Comparison of ENCODE assay signal across 8 cellular contexts in genomic region chr2:207156451-207157161, GRCh38. TPM values are rescaled to one million over a fixed set of nuclear protein-coding genes. Genes with fewer than 3 reads are reported as not detected.
DNase-seq lines count a peak whose midpoint lies in the region; ATAC-seq lines count a peak whose summit lies in the region.

No MANE protein-coding gene starts in this region.

- CTCF ChIA-PET in activated CD8-positive, alpha-beta memory T cell treated with anti-CD3 and anti-CD28 coated beads, Interleukin-2, amount 10 ng/mL, durations not matched to agents 7 days and 5 days (lab: Charles Lee), result interaction anchor here (1.2 kb wide), 1 partner anchor 9 kb away, joined by 3 read pairs; no protein-coding TSS in a partner anchor

- H3K27me3 Mint-ChIP-seq in activated CD8-positive, alpha-beta memory T cell treated with anti-CD3 and anti-CD28 coated beads, Interleukin-2, amount 10 ng/mL, durations not matched to agents 7 days and 5 days, result peaks cover 25% of the 10 kb centered on the region
- H3K27me3 Mint-ChIP-seq in activated naive CD8-positive, alpha-beta T cell treated with anti-CD3 and anti-CD28 coated beads, Interleukin-2, amount 50 U/mL, for 24 hours, result no peaks in the 10 kb centered on the region
- H3K27me3 Mint-ChIP-seq in stimulated activated naive B cell treated with anti-CD40 and anti-IgM and Interleukin-4, amounts not matched to agents 10 μg/mL and 1 μg/mL and 100 μg/mL, for 72 hours, result no peaks in the 10 kb centered on the region

- peak; percentile 60 for DNase-seq in activated CD8-positive, alpha-beta memory T cell treated with anti-CD3 and anti-CD28 coated beads, Interleukin-2, amount 10 ng/mL, durations not matched to agents 7 days and 5 days
- no peak for DNase-seq in activated CD8-positive, alpha-beta memory T cell treated with anti-CD3 and anti-CD28 coated beads, Interleukin-2, amount 50 U/mL, for 48 hours
- no peak for DNase-seq in activated naive CD8-positive, alpha-beta T cell treated with anti-CD3 and anti-CD28 coated beads, Interleukin-2, amount 50 U/mL, for 24 hours
- no peak for DNase-seq in stimulated activated naive B cell treated with anti-CD40 and anti-IgM and Interleukin-4, amounts not matched to agents 10 μg/mL and 1 μg/mL and 100 μg/mL, for 72 hours
- no peak for DNase-seq in NK-92 treated with Interleukin-12 subunit alpha and Interleukin-12 subunit beta, amount 100 ng/mL, for 24 hours (lab: John Stamatoyannopoulos, UW)
- no peak for DNase-seq in MG63
- DNase-seq in activated gamma-delta T cell treated with Interleukin-2 at 50 U/mL for 16 hours, result no peak

- H3K36me3 Mint-ChIP-seq in activated CD8-positive, alpha-beta memory T cell treated with anti-CD3 and anti-CD28 coated beads, Interleukin-2, amount 10 ng/mL, durations not matched to agents 7 days and 5 days, result peaks cover 5% of the 10 kb centered on the region
- H3K36me3 Mint-ChIP-seq in activated naive CD8-positive, alpha-beta T cell treated with anti-CD3 and anti-CD28 coated beads, Interleukin-2, amount 50 U/mL, for 24 hours (ENCODE audit: low read depth), result peaks cover 2% of the 10 kb centered on the region
- peaks cover 7 to 46% of the 10 kb centered on the region in 2 donors for H3K36me3 Mint-ChIP-seq in stimulated activated naive B cell treated with anti-CD40 and anti-IgM and Interleukin-4, amounts not matched to agents 10 μg/mL and 1 μg/mL and 100 μg/mL, for 72 hours

- peak; percentile 75 for ATAC-seq in activated CD8-positive, alpha-beta memory T cell treated with anti-CD3 and anti-CD28 coated beads, Interleukin-2, amount 10 ng/mL, durations not matched to agents 7 days and 5 days
- peak; percentile 81 for ATAC-seq in HG02938 (IDR thresholded peaks at IDR 0.05; ENCODE audit: unreplicated experiment)
- ATAC-seq in activated naive CD8-positive, alpha-beta T cell treated with anti-CD3 and anti-CD28 coated beads, Interleukin-2, amount 50 U/mL, for 24 hours, result peak; percentile 60
- peak; percentile 79 to 86 for ATAC-seq in stimulated activated naive B cell treated with anti-CD40 and anti-IgM and Interleukin-4, amounts not matched to agents 10 μg/mL and 1 μg/mL and 100 μg/mL, for 72 hours (replicated peaks)

- no peaks in the 10 kb centered on the region for H3K9me3 Mint-ChIP-seq in activated CD8-positive, alpha-beta memory T cell treated with anti-CD3 and anti-CD28 coated beads, Interleukin-2, amount 10 ng/mL, durations not matched to agents 7 days and 5 days (ENCODE audit: low read depth)
- no peaks in the 10 kb centered on the region for H3K9me3 Mint-ChIP-seq in activated naive CD8-positive, alpha-beta T cell treated with anti-CD3 and anti-CD28 coated beads, Interleukin-2, amount 50 U/mL, for 24 hours
- no peaks in the 10 kb centered on the region for H3K9me3 Mint-ChIP-seq in stimulated activated naive B cell treated with anti-CD40 and anti-IgM and Interleukin-4, amounts not matched to agents 10 μg/mL and 1 μg/mL and 100 μg/mL, for 72 hours

- no peaks in the 10 kb centered on the region for H3K9me3 ChIP-seq in MG63

- H3K27me3 ChIP-seq in MG63, result no peaks in the 10 kb centered on the region

- H3K27ac Mint-ChIP-seq in activated CD8-positive, alpha-beta memory T cell treated with anti-CD3 and anti-CD28 coated beads, Interleukin-2, amount 10 ng/mL, durations not matched to agents 7 days and 5 days, result no peak overlapping the region
- no peak overlapping the region for H3K27ac Mint-ChIP-seq in activated naive CD8-positive, alpha-beta T cell treated with anti-CD3 and anti-CD28 coated beads, Interleukin-2, amount 50 U/mL, for 24 hours
- H3K27ac Mint-ChIP-seq in stimulated activated naive B cell treated with anti-CD40 and anti-IgM and Interleukin-4, amounts not matched to agents 10 μg/mL and 1 μg/mL and 100 μg/mL, for 72 hours, result no peak overlapping the region

- H3K4me3 ChIP-seq in MG63, result no peak overlapping the region

- H3K4me3 Mint-ChIP-seq in activated CD8-positive, alpha-beta memory T cell treated with anti-CD3 and anti-CD28 coated beads, Interleukin-2, amount 10 ng/mL, durations not matched to agents 7 days and 5 days, result no peak overlapping the region
- H3K4me3 Mint-ChIP-seq in activated naive CD8-positive, alpha-beta T cell treated with anti-CD3 and anti-CD28 coated beads, Interleukin-2, amount 50 U/mL, for 24 hours, result no peak overlapping the region
- H3K4me3 Mint-ChIP-seq in stimulated activated naive B cell treated with anti-CD40 and anti-IgM and Interleukin-4, amounts not matched to agents 10 μg/mL and 1 μg/mL and 100 μg/mL, for 72 hours, result no peak overlapping the region

- peaks cover 34% of the 10 kb centered on the region for H3K4me1 Mint-ChIP-seq in activated CD8-positive, alpha-beta memory T cell treated with anti-CD3 and anti-CD28 coated beads, Interleukin-2, amount 10 ng/mL, durations not matched to agents 7 days and 5 days
- peaks cover 89% of the 10 kb centered on the region for H3K4me1 Mint-ChIP-seq in activated naive CD8-positive, alpha-beta T cell treated with anti-CD3 and anti-CD28 coated beads, Interleukin-2, amount 50 U/mL, for 24 hours
- peaks cover 57 to 93% of the 10 kb centered on the region in 2 donors for H3K4me1 Mint-ChIP-seq in stimulated activated naive B cell treated with anti-CD40 and anti-IgM and Interleukin-4, amounts not matched to agents 10 μg/mL and 1 μg/mL and 100 μg/mL, for 72 hours

- H3K36me3 ChIP-seq in MG63, result peaks cover 25% of the 10 kb centered on the region

RNA-seq across cellular contexts. Expression of gene KLF7, which starts 9.1 kb away (rescaled TPM):
- total RNA-seq in activated CD8-positive, alpha-beta memory T cell treated with anti-CD3 and anti-CD28 coated beads, Interleukin-2, amount 10 ng/mL, durations not matched to agents 7 days and 5 days, result 1 to 10 TPM; 4.7 to 6.8 TPM
- 6.0 and 7.2 TPM in 2 replicates for total RNA-seq in MG63 (2014; rRNA removed; shearing (Covaris generic); ENCODE audit: low replicate concordance)
